In genomic region chr10:124523301-124523871, GRCh38 we compare ENCODE assay signal across 11 cellular contexts.
DNase-seq lines count a peak whose midpoint lies in the region; ATAC-seq and TF ChIP-seq lines count a peak whose summit lies in the region.
"Had no signal": no experiment of that assay in that cellular context is flagged by ENCODE, and none has a peak within 500 bp of the region (broad histone marks: within the 10 kb centered on the region; RNA-seq: fewer than 3 reads in every experiment).

No MANE protein-coding gene starts in this region.

- H3K27ac Mint-ChIP-seq in nephron = no peak overlapping the region

- ATAC-seq in aorta (ENCODE audit: low FRiP score) (peak; percentile 9), GM18520 (IDR thresholded peaks at IDR 0.05; ENCODE audit: unreplicated experiment) (no peak)

- intact Hi-C loops in left ventricle myocardium inferior (cut with micrococcal nuclease) = no loop called here
- intact Hi-C loops in cardiac septum (cut with DNase I) = no loop called here
- intact Hi-C loops in dorsolateral prefrontal cortex (cut with DNase I) = loop anchor here in 1 of 2 donors (10.0 kb wide), 3 partner anchors 109 to 471 kb away; partner anchors contain the start of gene OAT
- intact Hi-C loops in aorta (cut with DNase I) = no loop called here

- H3K27ac ChIP-seq in left ventricle myocardium inferior (replicated peaks) (peak overlapping the region; percentile 28), dorsolateral prefrontal cortex (peak overlapping the region in 53 of 59 donors; percentile 5 to 85 (median 70)), aorta (ENCODE audit: low read depth in 1 of 2, low read length in 2 of 2) (no peak overlapping the region)
- H3K27ac ChIP-seq: epithelial cell of prostate had no signal

- H3K27me3 ChIP-seq in left ventricle myocardium inferior (ENCODE audit: low read depth) = no peaks in the 10 kb centered on the region
- no peaks in the 10 kb centered on the region for H3K27me3 ChIP-seq in dorsolateral prefrontal cortex
- no peaks in the 10 kb centered on the region for H3K27me3 ChIP-seq in aorta (ENCODE audit: control insufficient read depth in 1 of 2, insufficient read depth in 2 of 2, low read length in 1 of 2)

- WGBS in aorta, 2 donors = 81% methylated on average over 17 of the region's 17 CpGs

- TF ChIP-seq CTCF in left ventricle myocardium inferior (IDR thresholded peaks at IDR 0.05; ENCODE audit: borderline replicate concordance) = no peak
- TF ChIP-seq CTCF in dorsolateral prefrontal cortex (IDR thresholded peaks at IDR 0.05 in 54 of 56, conservative IDR thresholded peaks at IDR 0.05 in 2 of 56; ENCODE audit: low read depth in 1 of 56, partially characterized antibody in 56 of 56) = no peak
- no peak for TF ChIP-seq CTCF in nephron (IDR thresholded peaks at IDR 0.05; ENCODE audit: unreplicated experiment in 3 of 3)

- H3K36me3 ChIP-seq in left ventricle myocardium inferior (no peaks in the 10 kb centered on the region), aorta (ENCODE audit: control insufficient read depth in 1 of 2, insufficient read depth in 2 of 2, low read length in 1 of 2) (no peaks in the 10 kb centered on the region)

- peak overlapping the region; percentile 37 for H3K4me3 ChIP-seq in left ventricle myocardium inferior
- H3K4me3 ChIP-seq in dorsolateral prefrontal cortex = peak overlapping the region in 9 of 59 donors; percentile 3 to 36 (median 33)
- no peak overlapping the region for H3K4me3 ChIP-seq in aorta (ENCODE audit: low read length in 2 of 2)

- H3K9me3 ChIP-seq in left ventricle myocardium inferior (replicated peaks) (no peaks in the 10 kb centered on the region), aorta (ENCODE audit: control insufficient read depth, low read length) (no peaks in the 10 kb centered on the region)

- H3K4me3 Mint-ChIP-seq in nephron = peak overlapping the region; percentile 4 to 53 (median 13)

- DNase-seq in left ventricle myocardium inferior = no peak
- no peak for DNase-seq in cardiac septum (ENCODE audit: low spot score)
- peak in 1 of 10 donors; percentile 29 for DNase-seq in dorsolateral prefrontal cortex
- DNase-seq in aorta = peak; percentile 69 to 79
- DNase-seq in DMS153 treated with DMSO at 0.1 percent for 48 hours (lab: John Stamatoyannopoulos, UW; ENCODE audit: unreplicated experiment) = no peak
- DNase-seq in NCI-H2081 treated with DMSO at 0.1 percent for 48 hours (lab: John Stamatoyannopoulos, UW) = no peak
- DNase-seq: mesendoderm, NCI-H1930 had no signal

- H3K27me3 Mint-ChIP-seq in nephron (ENCODE audit: low read depth) = peaks cover 14% of the 10 kb centered on the region

- H3K4me1 ChIP-seq in left ventricle myocardium inferior = peaks cover 26% of the 10 kb centered on the region
- H3K4me1 ChIP-seq in aorta (ENCODE audit: control insufficient read depth in 1 of 2, insufficient read depth in 2 of 2, low read length in 2 of 2) = no peaks in the 10 kb centered on the region

- peaks cover 8% of the 10 kb centered on the region for H3K4me1 Mint-ChIP-seq in nephron

- no peaks in the 10 kb centered on the region for H3K9me3 Mint-ChIP-seq in nephron

- peaks cover 10% of the 10 kb centered on the region for H3K36me3 Mint-ChIP-seq in nephron (ENCODE audit: low read depth)

Comparison
In these comparisons a context has a peak if more than half of its experiments do, and no peak if none do; other contexts are left out.
1. DNase-seq: peak in aorta (2 of 2); none in left ventricle myocardium inferior (single experiment), cardiac septum (single experiment), DMS153 treated with DMSO at 0.1 percent for 48 hours (single experiment) and NCI-H2081 treated with DMSO at 0.1 percent for 48 hours (single experiment).
2. H3K27ac ChIP-seq: peak in left ventricle myocardium inferior (single experiment) and dorsolateral prefrontal cortex (53 of 59); none in aorta (0 of 2).